9 cellular contexts compared by ENCODE assay signal in genomic region chr11:13473013-13473722, GRCh38. TPM values are rescaled to one million over a fixed set of nuclear protein-coding genes. Genes with fewer than 3 reads are reported as not detected.
"Had no signal": no experiment of that assay in that cellular context is flagged by ENCODE, and none has a peak within 500 bp of the region (broad histone marks: within the 10 kb centered on the region; RNA-seq: fewer than 3 reads in every experiment).

No MANE protein-coding gene starts in this region.

- FAIRE-seq: G401.6, GM12878, GM12891, GM12892, GM18507, GM19239 had no signal

- DNase-seq: GDM1, GF-D8 had no signal

- H3K4me3 ChIP-seq: GM12878 had no signal

- ATAC-seq: GM12878 had no signal

RNA-seq across cellular contexts. Expression of gene PTH, which starts 22.6 kb away (rescaled TPM):
- total RNA-seq: G401, GM12878 had no signal
- polyA plus RNA-seq: GM12878 had no signal
